In the genomic region with DNA sequence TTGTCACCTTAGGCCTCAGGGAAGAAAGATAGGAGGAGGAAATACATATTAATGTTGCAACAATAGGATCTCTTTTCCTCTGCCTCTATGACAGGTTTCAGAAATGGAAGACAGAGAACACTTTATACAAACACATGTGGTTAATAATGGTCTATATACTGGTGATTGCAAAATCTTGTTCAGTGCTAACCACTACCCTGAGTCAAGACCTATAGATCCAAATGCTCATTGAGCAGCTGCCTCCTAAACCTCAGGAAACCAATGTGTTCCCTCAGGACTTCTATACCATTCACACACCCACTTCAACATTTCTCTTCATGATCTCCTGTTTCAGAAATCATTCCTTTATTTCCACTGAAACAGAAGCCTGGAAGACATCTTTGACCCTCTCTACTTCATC, we compare ENCODE assay signal across 23 cellular contexts. TPM values are rescaled to one million over a fixed set of nuclear protein-coding genes. Genes with fewer than 3 reads are reported as not detected.
"Had no signal": no experiment of that assay in that cellular context is flagged by ENCODE, and none has a peak within 500 bp of the region (broad histone marks: within the 10 kb centered on the region; RNA-seq: fewer than 3 reads in every experiment).

No MANE protein-coding gene starts in this region.

- H3K27me3 ChIP-seq: pancreas, suprapubic skin, tibial nerve had no signal

- H3K4me1 ChIP-seq: esophagus muscularis mucosa, left lung, lower lobe of right lung, pancreas, prostate gland, suprapubic skin, tibial nerve had no signal

- H3K36me3 ChIP-seq: esophagus muscularis mucosa, left lung, lower lobe of right lung, pancreas, prostate gland, suprapubic skin, tibial nerve had no signal

- H3K27ac ChIP-seq: esophagus muscularis mucosa, left lung, lower lobe of right lung, pancreas, prostate gland, suprapubic skin, tibial nerve had no signal

- H3K9me3 ChIP-seq: esophagus muscularis mucosa, left lung, lower lobe of right lung, pancreas, prostate gland, suprapubic skin, tibial nerve had no signal

- DNase-seq: activated CD4-positive, alpha-beta memory T cell treated with anti-CD3 and anti-CD28 coated beads, Interleukin-2, amount 10 ng/mL, durations not matched to agents 7 days and 5 days; activated CD4-positive, alpha-beta T cell treated with anti-CD3 and anti-CD28 coated beads for 1 hour; activated CD4-positive, alpha-beta T cell treated with anti-CD3 and anti-CD28 coated beads, Interleukin-2, amount 10 ng/mL, durations not matched to agents 7 days and 5 days; activated naive CD4-positive, alpha-beta T cell; activated T-cell treated with anti-CD3 and anti-CD28 coated beads, Interleukin-2, amount 50 U/mL, for 48 hours; left lung; lower lobe of right lung; mesenchymal stem cell; naive thymus-derived CD8-positive, alpha-beta T cell; nucleus accumbens; pancreas; retina; stimulated activated CD4-positive, alpha-beta T cell treated with anti-CD3 and anti-CD28 coated beads, Interleukin-15, amount 100 ng/mL, for 24 hours; stimulated activated CD4-positive, alpha-beta T cell treated with anti-CD3 and anti-CD28 coated beads, Interleukin-2, amount 100 ng/mL, for 24 hours; stimulated activated naive CD4-positive, alpha-beta T cell; T1000 had no signal

- ATAC-seq: activated naive CD4-positive, alpha-beta T cell treated with anti-CD3 and anti-CD28 coated beads, Interleukin-2, amount 50 U/mL, for 72 hours; left lung; lower lobe of right lung; naive thymus-derived CD8-positive, alpha-beta T cell; pancreas; sciatic nerve had no signal

- H3K4me3 ChIP-seq: esophagus muscularis mucosa, left lung, lower lobe of right lung, pancreas, prostate gland, suprapubic skin, tibial nerve had no signal

RNA-seq across cellular contexts. Expression of a gene that starts 32.5 kb away (rescaled TPM):
- total RNA-seq: esophagus muscularis mucosa, neural crest cell had no signal
